In genomic region chr10:97640174-97640867, GRCh38 we compare ENCODE assay signal across 8 cellular contexts.
DNase-seq lines count a peak whose midpoint lies in the region; ATAC-seq and TF ChIP-seq lines count a peak whose summit lies in the region.

PI4K2A (plus strand) TSS chr10:97640671; CDS start chr10:97640743, 72 bp downstream.

- ATAC-seq in HG03378 (IDR thresholded peaks at IDR 0.05; ENCODE audit: unreplicated experiment): peak; percentile 93

- DNase-seq in AML-193 (lab: John Stamatoyannopoulos, UW) (peak; percentile 95 to 97), NCI-H446 treated with DMSO at 0.1 percent for 48 hours (lab: John Stamatoyannopoulos, UW) (peak; percentile 95), cerebellar cortex (ENCODE audit: low spot score) (peak; percentile 99), islet precursor cell (peak; percentile 100)
- DNase-seq in activated CD4-positive, CD25-positive, alpha-beta regulatory T cell treated with anti-CD3 and anti-CD28 coated beads, Interleukin-2, amount 50 U/mL, for 16 hours (ENCODE audit: low read depth, low spot score): peak; percentile 99
- peak; percentile 97 for DNase-seq in stimulated activated CD4-positive, alpha-beta T cell treated with anti-CD3 and anti-CD28 coated beads, Interleukin-12 subunit alpha, Interleukin-12 subunit beta, amount 100 ng/mL, for 4 hours

- TF ChIP-seq POLR2A in GM19099 (IDR thresholded peaks at IDR 0.05; ENCODE audit: extremely low read depth, insufficient read length, low read depth): peak; percentile 69

Comparison
In these comparisons a context has a peak if more than half of its experiments do, and no peak if none do; other contexts are left out.
1. Peak in every context shown above with its lines: DNase-seq and ATAC-seq.